In genomic region chr1:174200746-174201145, GRCh38 we compare ENCODE assay signal across 22 cellular contexts. TPM values are rescaled to one million over a fixed set of nuclear protein-coding genes. Genes with fewer than 3 reads are reported as not detected.
DNase-seq lines count a peak whose midpoint lies in the region; ATAC-seq lines count a peak whose summit lies in the region.
"Had no signal": no experiment of that assay in that cellular context is flagged by ENCODE, and none has a peak within 500 bp of the region (broad histone marks: within the 10 kb centered on the region; RNA-seq: fewer than 3 reads in every experiment).

No MANE protein-coding gene starts in this region.

- peaks cover 21% of the 10 kb centered on the region for H3K36me3 Mint-ChIP-seq in activated naive CD8-positive, alpha-beta T cell treated with anti-CD3 and anti-CD28 coated beads, Interleukin-2, amount 10 ng/mL, durations not matched to agents 7 days and 5 days
- H3K36me3 Mint-ChIP-seq in activated naive CD8-positive, alpha-beta T cell treated with anti-CD3 and anti-CD28 coated beads, Interleukin-2, amount 50 U/mL, for 24 hours (ENCODE audit: low read depth): peaks cover 8% of the 10 kb centered on the region
- peaks cover 26% of the 10 kb centered on the region for H3K36me3 Mint-ChIP-seq in activated CD8-positive, alpha-beta T cell treated with anti-CD3 and anti-CD28 coated beads, Interleukin-2, amount 10 ng/mL, durations not matched to agents 7 days and 5 days (ENCODE audit: low read depth)

- CTCF ChIA-PET in activated CD8-positive, alpha-beta T cell treated with anti-CD3 and anti-CD28 coated beads, Interleukin-2, amount 10 ng/mL, durations not matched to agents 7 days and 5 days (lab: Charles Lee): interaction anchor here (1.5 kb wide), 1 partner anchor 17 kb away, joined by 4 read pairs; no protein-coding TSS in a partner anchor

- no peak overlapping the region for H3K4me3 ChIP-seq in Jurkat, Clone E6-1 (ENCODE audit: low read length)
- H3K4me3 ChIP-seq: BLaER1, Peyer's patch had no signal

- ATAC-seq in activated naive CD8-positive, alpha-beta T cell treated with anti-CD3 and anti-CD28 coated beads, Interleukin-2, amount 10 ng/mL, durations not matched to agents 7 days and 5 days (ENCODE audit: low read depth): peak; percentile 58
- no peak for ATAC-seq in activated naive CD8-positive, alpha-beta T cell treated with anti-CD3 and anti-CD28 coated beads, Interleukin-2, amount 50 U/mL, for 24 hours
- no peak for ATAC-seq in activated CD8-positive, alpha-beta T cell treated with anti-CD3 and anti-CD28 coated beads, Interleukin-2, amount 10 ng/mL, durations not matched to agents 7 days and 5 days
- ATAC-seq in GM21447 (IDR thresholded peaks at IDR 0.05; ENCODE audit: unreplicated experiment) (no peak), GM19467 (IDR thresholded peaks at IDR 0.05; ENCODE audit: unreplicated experiment) (no peak)
- ATAC-seq: SK-N-SH treated with all-trans-retinoic acid at 6 μM for 48 hours had no signal

- no peak overlapping the region for H3K4me3 Mint-ChIP-seq in activated naive CD8-positive, alpha-beta T cell treated with anti-CD3 and anti-CD28 coated beads, Interleukin-2, amount 10 ng/mL, durations not matched to agents 7 days and 5 days
- no peak overlapping the region for H3K4me3 Mint-ChIP-seq in activated naive CD8-positive, alpha-beta T cell treated with anti-CD3 and anti-CD28 coated beads, Interleukin-2, amount 50 U/mL, for 24 hours
- no peak overlapping the region for H3K4me3 Mint-ChIP-seq in activated CD8-positive, alpha-beta T cell treated with anti-CD3 and anti-CD28 coated beads, Interleukin-2, amount 10 ng/mL, durations not matched to agents 7 days and 5 days

- H3K27ac Mint-ChIP-seq in activated naive CD8-positive, alpha-beta T cell treated with anti-CD3 and anti-CD28 coated beads, Interleukin-2, amount 10 ng/mL, durations not matched to agents 7 days and 5 days: peak overlapping the region; percentile 27
- no peak overlapping the region for H3K27ac Mint-ChIP-seq in activated naive CD8-positive, alpha-beta T cell treated with anti-CD3 and anti-CD28 coated beads, Interleukin-2, amount 50 U/mL, for 24 hours
- no peak overlapping the region for H3K27ac Mint-ChIP-seq in activated CD8-positive, alpha-beta T cell treated with anti-CD3 and anti-CD28 coated beads, Interleukin-2, amount 10 ng/mL, durations not matched to agents 7 days and 5 days

- peaks cover 22% of the 10 kb centered on the region for H3K4me1 Mint-ChIP-seq in activated naive CD8-positive, alpha-beta T cell treated with anti-CD3 and anti-CD28 coated beads, Interleukin-2, amount 10 ng/mL, durations not matched to agents 7 days and 5 days
- H3K4me1 Mint-ChIP-seq in activated naive CD8-positive, alpha-beta T cell treated with anti-CD3 and anti-CD28 coated beads, Interleukin-2, amount 50 U/mL, for 24 hours: peaks cover 40% of the 10 kb centered on the region
- H3K4me1 Mint-ChIP-seq in activated CD8-positive, alpha-beta T cell treated with anti-CD3 and anti-CD28 coated beads, Interleukin-2, amount 10 ng/mL, durations not matched to agents 7 days and 5 days (ENCODE audit: low read depth): peaks cover 25% of the 10 kb centered on the region

- H3K27me3 Mint-ChIP-seq in activated naive CD8-positive, alpha-beta T cell treated with anti-CD3 and anti-CD28 coated beads, Interleukin-2, amount 10 ng/mL, durations not matched to agents 7 days and 5 days: no peaks in the 10 kb centered on the region
- no peaks in the 10 kb centered on the region for H3K27me3 Mint-ChIP-seq in activated naive CD8-positive, alpha-beta T cell treated with anti-CD3 and anti-CD28 coated beads, Interleukin-2, amount 50 U/mL, for 24 hours
- H3K27me3 Mint-ChIP-seq in activated CD8-positive, alpha-beta T cell treated with anti-CD3 and anti-CD28 coated beads, Interleukin-2, amount 10 ng/mL, durations not matched to agents 7 days and 5 days (ENCODE audit: low read depth): no peaks in the 10 kb centered on the region
- H3K27me3 Mint-ChIP-seq: CD4-positive, alpha-beta memory T cell had no signal

- no peak for DNase-seq in activated naive CD8-positive, alpha-beta T cell treated with anti-CD3 and anti-CD28 coated beads, Interleukin-2, amount 10 ng/mL, durations not matched to agents 7 days and 5 days
- no peak for DNase-seq in activated naive CD8-positive, alpha-beta T cell treated with anti-CD3 and anti-CD28 coated beads, Interleukin-2, amount 50 U/mL, for 24 hours
- DNase-seq in Jurkat, Clone E6-1 (ENCODE audit: low read depth, low spot score): peak; percentile 68
- peak; percentile 39 for DNase-seq in activated CD8-positive, alpha-beta T cell treated with anti-CD3 and anti-CD28 coated beads, Interleukin-2, amount 10 ng/mL, durations not matched to agents 7 days and 5 days
- DNase-seq in effector CD4-positive, alpha-beta T cell: no peak
- DNase-seq: GOT3, HCEC 1CT, KG1, MV-4-11, NCI-H1105 treated with DMSO at 0.1 percent for 48 hours, NCI-H1694, NCI-H2081, NCI-H2171, NCI-H345, NCI-H524, NCI-H774, Peyer's patch had no signal

- peaks cover 7% of the 10 kb centered on the region for H3K9me3 Mint-ChIP-seq in activated naive CD8-positive, alpha-beta T cell treated with anti-CD3 and anti-CD28 coated beads, Interleukin-2, amount 10 ng/mL, durations not matched to agents 7 days and 5 days
- H3K9me3 Mint-ChIP-seq in activated naive CD8-positive, alpha-beta T cell treated with anti-CD3 and anti-CD28 coated beads, Interleukin-2, amount 50 U/mL, for 24 hours: peaks cover 13% of the 10 kb centered on the region
- peaks cover 10% of the 10 kb centered on the region for H3K9me3 Mint-ChIP-seq in activated CD8-positive, alpha-beta T cell treated with anti-CD3 and anti-CD28 coated beads, Interleukin-2, amount 10 ng/mL, durations not matched to agents 7 days and 5 days (ENCODE audit: insufficient read depth)

- POLR2A ChIA-PET in activated naive CD8-positive, alpha-beta T cell treated with anti-CD3 and anti-CD28 coated beads, Interleukin-2, amount 10 ng/mL, durations not matched to agents 7 days and 5 days (lab: Charles Lee): no interaction called here
- POLR2A ChIA-PET in activated CD8-positive, alpha-beta T cell treated with anti-CD3 and anti-CD28 coated beads, Interleukin-2, amount 10 ng/mL, durations not matched to agents 7 days and 5 days (lab: Charles Lee): no interaction called here

RNA-seq across cellular contexts. Expression of gene RABGAP1L, which starts 41.4 kb away (rescaled TPM):
- total RNA-seq in activated naive CD8-positive, alpha-beta T cell treated with anti-CD3 and anti-CD28 coated beads, Interleukin-2, amount 10 ng/mL, durations not matched to agents 7 days and 5 days: 10 to 100 TPM; 64.8 to 69.9 TPM
- 19.1 TPM for polyA plus RNA-seq in Jurkat, Clone E6-1 (2012; ENCODE audit: insufficient read depth, insufficient read length)
- total RNA-seq in activated CD8-positive, alpha-beta T cell treated with anti-CD3 and anti-CD28 coated beads, Interleukin-2, amount 10 ng/mL, durations not matched to agents 7 days and 5 days: 10 to 100 TPM; 38.2 to 44.2 TPM

Comparison
In these comparisons a context has a peak if more than half of its experiments do, and no peak if none do; other contexts are left out.
1. DNase-seq: peak in Jurkat, Clone E6-1 (single experiment) and activated CD8-positive, alpha-beta T cell treated with anti-CD3 and anti-CD28 coated beads, Interleukin-2, amount 10 ng/mL, durations not matched to agents 7 days and 5 days (single experiment); none in activated naive CD8-positive, alpha-beta T cell treated with anti-CD3 and anti-CD28 coated beads, Interleukin-2, amount 10 ng/mL, durations not matched to agents 7 days and 5 days (single experiment), activated naive CD8-positive, alpha-beta T cell treated with anti-CD3 and anti-CD28 coated beads, Interleukin-2, amount 50 U/mL, for 24 hours (single experiment) and effector CD4-positive, alpha-beta T cell (single experiment).